In the genomic region with DNA sequence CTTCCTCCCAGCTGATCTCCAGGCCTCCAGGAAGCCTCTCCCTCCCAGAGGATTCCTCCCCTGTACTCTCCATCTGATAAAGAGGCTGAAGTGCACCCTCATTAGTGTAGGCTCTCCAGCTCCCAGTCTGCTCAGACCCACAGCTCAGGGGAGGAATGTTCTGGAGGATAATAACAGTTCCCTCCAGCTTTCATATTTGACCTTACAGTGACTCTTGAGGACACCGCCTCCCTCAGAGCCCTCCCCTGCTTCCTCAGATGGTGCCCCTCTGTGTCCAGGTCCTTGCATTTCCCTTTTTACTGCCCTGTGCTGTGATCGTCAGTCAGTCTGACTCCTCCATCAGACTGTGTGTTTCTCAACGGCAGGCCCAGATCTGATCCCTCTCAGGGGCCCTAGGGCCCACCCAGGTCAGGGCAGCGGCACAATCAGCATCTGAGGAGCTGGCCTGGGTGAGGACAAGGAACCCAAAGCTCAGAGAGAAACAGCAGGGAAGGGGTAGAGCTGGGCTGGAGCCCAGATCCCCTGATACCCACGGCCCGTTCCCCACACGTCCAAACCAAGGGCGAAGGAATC, we compare ENCODE assay signal across 11 cellular contexts. TPM values are rescaled to one million over a fixed set of nuclear protein-coding genes. Genes with fewer than 3 reads are reported as not detected.
DNase-seq lines count a peak whose midpoint lies in the region; ATAC-seq and TF ChIP-seq lines count a peak whose summit lies in the region.
"Had no signal": no experiment of that assay in that cellular context is flagged by ENCODE, and none has a peak within 500 bp of the region (broad histone marks: within the 10 kb centered on the region; RNA-seq: fewer than 3 reads in every experiment).

No MANE protein-coding gene starts in this region.

- no peaks in the 10 kb centered on the region for H3K9me3 ChIP-seq in SK-N-SH
- peaks cover 14% of the 10 kb centered on the region for H3K9me3 ChIP-seq in OCI-LY7 (ENCODE audit: low read length)
- H3K9me3 ChIP-seq in colonic mucosa = no peaks in the 10 kb centered on the region

- peaks cover 31% of the 10 kb centered on the region for H3K27me3 Mint-ChIP-seq in progenitor cell of endocrine pancreas

- H3K4me3 Mint-ChIP-seq in progenitor cell of endocrine pancreas (ENCODE audit: low read depth) = no peak overlapping the region

- TF ChIP-seq CTCF in SK-N-SH (IDR thresholded peaks at IDR 0.05) = no peak
- TF ChIP-seq CTCF in OCI-LY7 (conservative IDR thresholded peaks at IDR 0.05; ENCODE audit: low read length) = no peak
- no peak for TF ChIP-seq CTCF in colonic mucosa (IDR thresholded peaks at IDR 0.05)
- TF ChIP-seq CTCF in progenitor cell of endocrine pancreas (IDR thresholded peaks at IDR 0.05; ENCODE audit: unreplicated experiment) = no peak

- H3K4me2 ChIP-seq in SK-N-SH (no peak overlapping the region), OCI-LY7 (ENCODE audit: low read length) (peak overlapping the region; percentile 47; the same call in 1 of the 2 replicates)

- 91% methylated on average over 6 of the region's 8 CpGs for WGBS in SK-N-SH (ENCODE audit: low lambda C conversion rate)

- H3K27ac ChIP-seq in SK-N-SH (ENCODE audit: low read depth in 2 of 2, low read length in 1 of 2) = no peak overlapping the region
- no peak overlapping the region for H3K27ac ChIP-seq in OCI-LY7 (ENCODE audit: low read depth, low read length, poor library complexity, severe bottlenecking)
- H3K27ac ChIP-seq in colonic mucosa = peak overlapping the region; percentile 40

- no peaks in the 10 kb centered on the region for H4K20me1 ChIP-seq in SK-N-SH (ENCODE audit: insufficient read depth)
- no peaks in the 10 kb centered on the region for H4K20me1 ChIP-seq in OCI-LY7 (ENCODE audit: insufficient read depth, low read length)

- no peak overlapping the region for H3K9ac ChIP-seq in SK-N-SH
- H3K9ac ChIP-seq in colonic mucosa (ENCODE audit: low read depth in 2 of 2, low read length in 2 of 2) = peak overlapping the region; percentile 12 to 32

- intact Hi-C loops in OCI-LY7 (cut with micrococcal nuclease; ENCODE audit: unreplicated experiment) (no loop called here), colonic mucosa (cut with DNase I) (no loop called here)

- H3K27me3 ChIP-seq in SK-N-SH (ENCODE audit: insufficient read depth) (peaks cover 6% of the 10 kb centered on the region; the same call in 1 of the 2 replicates), colonic mucosa (peaks cover 23% of the 10 kb centered on the region)

- POLR2A ChIA-PET in SK-N-SH (lab: Yijun Ruan, JAX) = no interaction called here
- POLR2A ChIA-PET in OCI-LY7 (lab: Charles Lee) = interaction anchor here (0.6 to 0.7 kb wide), 4 partner anchors 9 to 824 kb away, joined by 3 to 4 read pairs (median 4); a partner anchor contains a TSS

- DNase-seq in SK-N-SH = peak; percentile 17
- DNase-seq in OCI-LY7 (ENCODE audit: low spot score) = no peak
- DNase-seq in colonic mucosa = no peak
- DNase-seq in progenitor cell of endocrine pancreas (ENCODE audit: low spot score, unreplicated experiment) = no peak
- DNase-seq in NCI-H2171 (lab: John Stamatoyannopoulos, UW) = no peak
- DNase-seq: ACHN, KG1 had no signal

- no TSS peak for BruUV-seq in OCI-LY7 (replicated peaks; lab: Mats Ljungman, UMichigan)

- H3K4me3 ChIP-seq in SK-N-SH (ENCODE audit: low read depth in 2 of 2, low read length in 1 of 2) (no peak overlapping the region), OCI-LY7 (ENCODE audit: low read depth, low read length, poor library complexity, severe bottlenecking) (no peak overlapping the region), colonic mucosa (peak overlapping the region; percentile 40)

- no peaks in the 10 kb centered on the region for H3F3A ChIP-seq in SK-N-SH (replicated peaks; ENCODE audit: insufficient read depth)

- no peak; the same call in 2 of the 3 replicates for ATAC-seq in SK-N-SH treated with all-trans-retinoic acid at 6 μM for 48 hours
- no peak for ATAC-seq in HG02938 (IDR thresholded peaks at IDR 0.05; ENCODE audit: unreplicated experiment)
- no peak for ATAC-seq in HG02884 (IDR thresholded peaks at IDR 0.05; ENCODE audit: unreplicated experiment)

- H3K9me2 ChIP-seq in SK-N-SH (no peaks in the 10 kb centered on the region), OCI-LY7 (ENCODE audit: insufficient read depth, low read length) (no peaks in the 10 kb centered on the region)

- no peaks in the 10 kb centered on the region for H3K9me3 Mint-ChIP-seq in progenitor cell of endocrine pancreas (ENCODE audit: low read depth)

- H3K79me2 ChIP-seq in SK-N-SH (ENCODE audit: insufficient read depth) (no peaks in the 10 kb centered on the region), OCI-LY7 (ENCODE audit: insufficient read depth, low read depth, low read length) (no peaks in the 10 kb centered on the region)

- TF ChIP-seq RAD21 in SK-N-SH (IDR thresholded peaks at IDR 0.05; ENCODE audit: low read length) = no peak

- no peak for TF ChIP-seq EP300 in SK-N-SH (IDR thresholded peaks at IDR 0.05; ENCODE audit: borderline replicate concordance in 1 of 2, low read depth in 1 of 2, low read length in 1 of 2)

- H3K36me3 ChIP-seq in SK-N-SH (replicated peaks in 1 of 2; ENCODE audit: control insufficient read depth in 1 of 2, insufficient read depth in 2 of 2, low read length in 1 of 2) (no peaks in the 10 kb centered on the region), OCI-LY7 (ENCODE audit: insufficient read depth, low read length) (peaks cover 6% of the 10 kb centered on the region; the same call in 1 of the 2 replicates), colonic mucosa (no peaks in the 10 kb centered on the region)

- CTCF ChIA-PET in SK-N-SH (lab: Yijun Ruan, JAX) (interaction anchor here (1.0 to 1.3 kb wide), 2 partner anchors 9 to 10 kb away, joined by 3 to 4 read pairs; no protein-coding TSS in a partner anchor), OCI-LY7 (lab: Charles Lee; ENCODE audit: unreplicated experiment) (no interaction called here)

- H3K4me1 Mint-ChIP-seq in progenitor cell of endocrine pancreas (ENCODE audit: low read depth) = peaks cover 5% of the 10 kb centered on the region

- H3K36me3 Mint-ChIP-seq in progenitor cell of endocrine pancreas (ENCODE audit: insufficient read depth) = peaks cover 1% of the 10 kb centered on the region

- peak overlapping the region; percentile 68 for H3K27ac Mint-ChIP-seq in progenitor cell of endocrine pancreas

- H3K4me1 ChIP-seq in SK-N-SH (ENCODE audit: control insufficient read depth in 1 of 2, insufficient read depth in 2 of 2, low read depth in 1 of 2, low read length in 1 of 2) (peaks cover 0 to 9% of the 10 kb centered on the region in 2 experiments; a peak in 1 of 4 replicates), OCI-LY7 (ENCODE audit: insufficient read depth, low read length, poor library complexity, severe bottlenecking) (peaks cover 57% of the 10 kb centered on the region), colonic mucosa (no peaks in the 10 kb centered on the region)

- H2AFZ ChIP-seq in SK-N-SH (ENCODE audit: low read depth) (no peak overlapping the region), OCI-LY7 (ENCODE audit: low read length) (peak overlapping the region; percentile 55; the same call in 1 of the 2 replicates)

TF ChIP-seq in SK-N-SH, 30 proteins besides CTCF, POLR2A, EP300 and RAD21 (continues in another document):
- no peak for TF ChIP-seq NRF1 (IDR thresholded peaks at IDR 0.05; ENCODE audit: low read depth, low read length)
- no peak for TF ChIP-seq JUND (IDR thresholded peaks at IDR 0.05)
- TF ChIP-seq YY1 (IDR thresholded peaks at IDR 0.05; ENCODE audit: low read depth) = no peak
- no peak for TF ChIP-seq FOXM1 (IDR thresholded peaks at IDR 0.05; ENCODE audit: low read depth)
- no peak for TF ChIP-seq NFIC (IDR thresholded peaks at IDR 0.05; ENCODE audit: borderline replicate concordance)
- TF ChIP-seq, protein P1, sequence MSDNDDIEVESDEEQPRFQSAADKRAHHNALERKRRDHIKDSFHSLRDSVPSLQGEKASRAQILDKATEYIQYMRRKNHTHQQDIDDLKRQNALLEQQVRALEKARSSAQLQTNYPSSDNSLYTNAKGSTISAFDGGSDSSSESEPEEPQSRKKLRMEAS (IDR thresholded peaks at IDR 0.05; ENCODE audit: low read depth) = no peak
- no peak for TF ChIP-seq TEAD4 (IDR thresholded peaks at IDR 0.05; ENCODE audit: borderline replicate concordance, insufficient read depth)
- TF ChIP-seq CHD2 (IDR thresholded peaks at IDR 0.05; ENCODE audit: low read length, partially characterized antibody) = no peak
- no peak for TF ChIP-seq SIN3A (IDR thresholded peaks at IDR 0.05; ENCODE audit: borderline replicate concordance, low read depth, low read length)

TF ChIP-seq in SK-N-SH treated with all-trans-retinoic acid at 6 μM for 48 hours, 23 proteins besides CTCF, POLR2A, EP300 and RAD21:
- TF ChIP-seq CSDC2 (CRISPR knock-in tag; IDR thresholded peaks at IDR 0.05) = no peak
- no peak for TF ChIP-seq PPARA (CRISPR knock-in tag; IDR thresholded peaks at IDR 0.05; ENCODE audit: borderline replicate concordance)

RNA-seq across cellular contexts. Expression of a gene that starts 1.1 kb away (rescaled TPM):
- 0.07 TPM in 1 of 2 replicates, not detected in the other for polyA plus RNA-seq in SK-N-SH (2012; rRNA removed)
- polyA plus RNA-seq in SK-N-SH (2012; cell fraction: cytosol; rRNA removed) = not detected in 2 replicates
- polyA plus RNA-seq in SK-N-SH (2012; cell fraction: nucleus; rRNA removed) = 0.05 TPM in 1 of 2 replicates, not detected in the other
- 0.13 and 0.69 TPM in 2 replicates for total RNA-seq in OCI-LY7 (2014; rRNA removed; shearing (Covaris generic))
- 0.27 and 0.55 TPM in 2 replicates for total RNA-seq in OCI-LY7 (2022)
- total RNA-seq in colonic mucosa = under 1 TPM in 1 of 2 donors, not detected in 1; 0.22 TPM
- total RNA-seq in progenitor cell of endocrine pancreas = 0.29 and 0.38 TPM in 2 replicates
- total RNA-seq: myocyte had no signal

RNA-seq across cellular contexts. Expression of a gene that starts 29.7 kb away (rescaled TPM):
- polyA plus RNA-seq in SK-N-SH (2012; rRNA removed) = 5.7 and 6.2 TPM in 2 replicates
- polyA plus RNA-seq in SK-N-SH (2012; cell fraction: cytosol; rRNA removed) = 4.4 and 6.3 TPM in 2 replicates
- 2.7 and 2.9 TPM in 2 replicates for polyA plus RNA-seq in SK-N-SH (2012; cell fraction: nucleus; rRNA removed)
- total RNA-seq in OCI-LY7 (2014; rRNA removed; shearing (Covaris generic)) = not detected in 2 replicates
- total RNA-seq in OCI-LY7 (2022) = not detected in 2 replicates
- 1 to 10 TPM; 1.8 to 6.0 TPM for total RNA-seq in colonic mucosa
- total RNA-seq in progenitor cell of endocrine pancreas = 26.7 and 28.9 TPM in 2 replicates
